ENCODE assay signal across 20 cellular contexts in genomic region chr2:42598656-42599267, GRCh38. TPM values are rescaled to one million over a fixed set of nuclear protein-coding genes. Genes with fewer than 3 reads are reported as not detected.
A peak's percentile ranks its signal among the peaks of the same experiment; 100 is the strongest.
DNase-seq lines count a peak whose midpoint lies in the region; ATAC-seq, FAIRE-seq and TF ChIP-seq lines count a peak whose summit lies in the region.
"Had no signal": no experiment of that assay in that cellular context is flagged by ENCODE, and none has a peak within 500 bp of the region (broad histone marks: within the 10 kb centered on the region; RNA-seq: fewer than 3 reads in every experiment).

No MANE protein-coding gene starts in this region.

- H3K27ac ChIP-seq in A549 (no peak overlapping the region), OCI-LY3 (ENCODE audit: low read length) (0 out of 2 replicates have a peak overlapping the region, but pooled peaks have one; percentile 29), RWPE1 (no peak overlapping the region), ascending aorta (no peak overlapping the region)
- H3K27ac ChIP-seq: esophagus squamous epithelium, KMS-11, pancreas had no signal

- no peaks in the 10 kb centered on the region for H3K9me3 ChIP-seq in A549
- no peaks in the 10 kb centered on the region for H3K9me3 ChIP-seq in OCI-LY3 (ENCODE audit: insufficient read depth, low read length)
- no peaks in the 10 kb centered on the region for H3K9me3 ChIP-seq in ascending aorta
- H3K9me3 ChIP-seq: esophagus squamous epithelium, pancreas had no signal

- FAIRE-seq in A549 (lab: Jason Lieb, UNC), result no peak
- peak; percentile 18 for FAIRE-seq in GM18507 (lab: Jason Lieb, UNC)
- FAIRE-seq: astrocyte, pancreas, small intestine had no signal

- intact Hi-C loops in ascending aorta (cut with DNase I), result no loop called here

- CTCF ChIA-PET in A549 (lab: Yijun Ruan, JAX), result interaction anchor here (1.1 kb wide), 1 partner anchor 44 kb away, joined by 3 read pairs; no protein-coding TSS in a partner anchor
- CTCF ChIA-PET in RWPE1 (lab: Yijun Ruan, JAX), result interaction anchor here (0.7 kb wide), 1 partner anchor 248 kb away, joined by 3 read pairs; no protein-coding TSS in a partner anchor

- peaks cover 21% of the 10 kb centered on the region for H3K79me2 ChIP-seq in OCI-LY3 (ENCODE audit: low read length)

- H3K36me3 ChIP-seq in OCI-LY3 (replicated peaks; ENCODE audit: low read depth, low read length), result peaks cover 8% of the 10 kb centered on the region
- no peaks in the 10 kb centered on the region for H3K36me3 ChIP-seq in ascending aorta
- H3K36me3 ChIP-seq: pancreas had no signal

- no peak for TF ChIP-seq POLR2A in A549 (IDR thresholded peaks at IDR 0.05; ENCODE audit: low read length)

- H3K4me2 ChIP-seq in A549 (no peak overlapping the region), OCI-LY3 (ENCODE audit: low read length) (peak overlapping the region; percentile 63)
- H3K4me2 ChIP-seq: KMS-11 had no signal

- H3K27me3 ChIP-seq in OCI-LY3 (ENCODE audit: low read depth, low read length), result no peaks in the 10 kb centered on the region
- H3K27me3 ChIP-seq in ascending aorta, result no peaks in the 10 kb centered on the region
- H3K27me3 ChIP-seq: esophagus squamous epithelium, pancreas had no signal

- ATAC-seq in A549 (peak; percentile 74 to 78; a peak in 5 of 6 replicates), GM18909 (IDR thresholded peaks at IDR 0.05; ENCODE audit: poor library complexity, unreplicated experiment) (no peak)
- ATAC-seq: activated CD4-positive, CD25-positive, alpha-beta regulatory T cell treated with anti-CD3 and anti-CD28 coated beads, Interleukin-2, amount 50 U/mL, for 24 hours; CD8-positive, alpha-beta T cell; pancreas; stimulated activated effector memory CD8-positive, alpha-beta T cell treated with anti-CD3 and anti-CD28 coated beads, Interleukin-12 subunit alpha, Interleukin-12 subunit beta, amount 100 ng/mL, for 72 hours had no signal

- TF ChIP-seq CTCF in A549 (IDR thresholded peaks at IDR 0.05) (no peak; the same call in 1 of the 3 replicates), OCI-LY3 (IDR thresholded peaks at IDR 0.05; ENCODE audit: low read depth, low read length) (peak; percentile 32; the same call in 1 of the 2 replicates), epithelial cell of proximal tubule (conservative IDR thresholded peaks at IDR 0.05; ENCODE audit: low read depth, low read length) (peak; percentile 10), RWPE1 (conservative IDR thresholded peaks at IDR 0.05; ENCODE audit: low read depth) (no peak), ascending aorta (IDR thresholded peaks at IDR 0.05) (no peak)

- peaks cover 16% of the 10 kb centered on the region for H4K20me1 ChIP-seq in OCI-LY3 (ENCODE audit: insufficient read depth, low read length)

- peaks cover 9% of the 10 kb centered on the region; the same call in 2 of the 3 replicates for H3K4me1 ChIP-seq in A549
- H3K4me1 ChIP-seq in OCI-LY3 (ENCODE audit: low read length), result peaks cover 28% of the 10 kb centered on the region
- no peaks in the 10 kb centered on the region for H3K4me1 ChIP-seq in ascending aorta
- H3K4me1 ChIP-seq: esophagus squamous epithelium, pancreas had no signal

- TF ChIP-seq EP300 in A549 (IDR thresholded peaks at IDR 0.05), result no peak

- POLR2A ChIA-PET in A549 (lab: Yijun Ruan, JAX), result no interaction called here
- POLR2A ChIA-PET in RWPE1 (lab: Yijun Ruan, JAX; ENCODE audit: low non-redundant PET), result no interaction called here

- H3K9ac ChIP-seq in OCI-LY3 (ENCODE audit: low read length), result peak overlapping the region; percentile 19; the same call in 1 of the 2 replicates
- H3K9ac ChIP-seq: KMS-11 had no signal

- TF ChIP-seq RAD21 in A549 (conservative IDR thresholded peaks at IDR 0.05 in 1 of 2, IDR thresholded peaks at IDR 0.05 in 1 of 2), result no peak

- no peak overlapping the region for H2AFZ ChIP-seq in OCI-LY3 (ENCODE audit: low read depth, low read length)

- 93% methylated on average over 6 of the region's 6 CpGs for WGBS in A549 (ENCODE audit: missing lambda C conversion rate)

- no peak for DNase-seq in A549 (ENCODE audit: low read depth in 1 of 2, low spot score in 1 of 2)
- no peak for DNase-seq in GM18507 (ENCODE audit: extremely low spot score, insufficient read length, low read depth)
- DNase-seq in epithelial cell of proximal tubule (ENCODE audit: low read depth), result no peak
- DNase-seq in RWPE1 (ENCODE audit: low spot score), result no peak
- no peak for DNase-seq in ascending aorta (ENCODE audit: low spot score in 2 of 2)
- DNase-seq in NCI-H1417 treated with DMSO at 0.1 percent for 48 hours (lab: John Stamatoyannopoulos, UW), result no peak
- DNase-seq: ACHN; CD8-positive, alpha-beta T cell; dermis blood vessel endothelial cell; esophagus squamous epithelium; NCI-H1694 treated with DMSO at 0.1 percent for 48 hours; NCI-H526; pancreas; small intestine had no signal

- H3K4me3 ChIP-seq in A549 (no peak overlapping the region), OCI-LY3 (ENCODE audit: low read length) (peak overlapping the region; percentile 52), epithelial cell of proximal tubule (ENCODE audit: low read depth, low read length) (no peak overlapping the region), ascending aorta (no peak overlapping the region)
- H3K4me3 ChIP-seq: esophagus squamous epithelium, pancreas had no signal

TF ChIP-seq in A549, 52 proteins besides CTCF, POLR2A, EP300 and RAD21:
- TF ChIP-seq FOSB (CRISPR knock-in tag; IDR thresholded peaks at IDR 0.05) (no peak), ZFP36 (IDR thresholded peaks at IDR 0.05; ENCODE audit: borderline replicate concordance, partially characterized antibody) (no peak), FOSL2 (IDR thresholded peaks at IDR 0.05) (no peak), FOSL2 (CRISPR knock-in tag; IDR thresholded peaks at IDR 0.05) (no peak), HES2 (IDR thresholded peaks at IDR 0.05) (no peak), REST (IDR thresholded peaks at IDR 0.05) (no peak), MAFK (IDR thresholded peaks at IDR 0.05; ENCODE audit: partially characterized antibody) (no peak), ZC3H11A (IDR thresholded peaks at IDR 0.05) (no peak), SREBF2 (IDR thresholded peaks at IDR 0.05) (no peak), PHF8 (IDR thresholded peaks at IDR 0.05; ENCODE audit: borderline replicate concordance, low read depth) (no peak), RFX5 (IDR thresholded peaks at IDR 0.05) (no peak)
- TF ChIP-seq, protein P1, sequence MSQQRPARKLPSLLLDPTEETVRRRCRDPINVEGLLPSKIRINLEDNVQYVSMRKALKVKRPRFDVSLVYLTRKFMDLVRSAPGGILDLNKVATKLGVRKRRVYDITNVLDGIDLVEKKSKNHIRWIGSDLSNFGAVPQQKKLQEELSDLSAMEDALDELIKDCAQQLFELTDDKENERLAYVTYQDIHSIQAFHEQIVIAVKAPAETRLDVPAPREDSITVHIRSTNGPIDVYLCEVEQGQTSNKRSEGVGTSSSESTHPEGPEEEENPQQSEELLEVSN (IDR thresholded peaks at IDR 0.05; ENCODE audit: borderline replicate concordance, low read depth), result no peak
- TF ChIP-seq, protein P2, sequence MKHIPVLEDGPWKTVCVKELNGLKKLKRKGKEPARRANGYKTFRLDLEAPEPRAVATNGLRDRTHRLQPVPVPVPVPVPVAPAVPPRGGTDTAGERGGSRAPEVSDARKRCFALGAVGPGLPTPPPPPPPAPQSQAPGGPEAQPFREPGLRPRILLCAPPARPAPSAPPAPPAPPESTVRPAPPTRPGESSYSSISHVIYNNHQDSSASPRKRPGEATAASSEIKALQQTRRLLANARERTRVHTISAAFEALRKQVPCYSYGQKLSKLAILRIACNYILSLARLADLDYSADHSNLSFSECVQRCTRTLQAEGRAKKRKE (CRISPR knock-in tag; IDR thresholded peaks at IDR 0.05; ENCODE audit: low read depth), result no peak

RNA-seq across cellular contexts. Expression of gene MTA3, which starts 30.3 kb away (rescaled TPM):
- 65.6 and 74.1 TPM in 2 replicates for polyA plus RNA-seq in A549 (2011; rRNA removed)
- 30.1 and 31.6 TPM in 2 replicates for polyA plus RNA-seq in A549 (2012; cell fraction: cytosol; rRNA removed)
- 16.1 and 42.3 TPM in 2 replicates for polyA plus RNA-seq in A549 (2012; cell fraction: nucleus; rRNA removed)
- polyA plus RNA-seq in A549 (2017; fragmentation: RNase III; extraction: RNeasy Plus Mini Kit Qiagen cat#74134 plus additional on column Dnase treatment), result 45.3 to 52.7 TPM (median 49.3 TPM) in 3 replicates
- 34.5 and 46.8 TPM in 2 replicates for polyA minus RNA-seq in A549 (2011; rRNA and poly(A)+ RNA removed)
- total RNA-seq in epithelial cell of proximal tubule, result 17.8 and 20.6 TPM in 2 replicates
- 59.2 TPM for total RNA-seq in ascending aorta

Comparison
In these comparisons a context has a peak if more than half of its experiments do, and no peak if none do; other contexts are left out.
1. CTCF ChIP-seq: peak in OCI-LY3 (single experiment) and epithelial cell of proximal tubule (single experiment); none in A549 (single experiment), RWPE1 (single experiment) and ascending aorta (0 of 3).